In genomic region chrX:109740076-109740809, GRCh38 we compare ENCODE assay signal across 2 cellular contexts.
TF ChIP-seq lines count a peak whose summit lies in the region.

No MANE protein-coding gene starts in this region.

TF ChIP-seq in A549, 52 proteins besides CTCF, POLR2A, EP300 and RAD21 (continued from another document):
- TF ChIP-seq BCL3 (IDR thresholded peaks at IDR 0.05) (peak; percentile 95; the same call in 2 of the 3 replicates), FOSB (CRISPR knock-in tag; IDR thresholded peaks at IDR 0.05) (no peak), MAZ (IDR thresholded peaks at IDR 0.05; ENCODE audit: borderline replicate concordance, low read depth, low read length) (no peak), NR3C1 (IDR thresholded peaks at IDR 0.05) (no peak), ELK1 (IDR thresholded peaks at IDR 0.05; ENCODE audit: low read depth, low read length) (no peak), RCOR1 (IDR thresholded peaks at IDR 0.05; ENCODE audit: low read depth, low read length) (no peak), HEYL (CRISPR knock-in tag; IDR thresholded peaks at IDR 0.05) (no peak), PBX3 (IDR thresholded peaks at IDR 0.05) (no peak), CBX2 (IDR thresholded peaks at IDR 0.05; ENCODE audit: borderline replicate concordance, low read depth) (no peak), HOXB13 (CRISPR knock-in tag; IDR thresholded peaks at IDR 0.05; ENCODE audit: low read depth) (no peak), POLR2AphosphoS2 (conservative IDR thresholded peaks at IDR 0.05; ENCODE audit: low read length) (no peak), KDM5A (IDR thresholded peaks at IDR 0.05) (no peak)
TF ChIP-seq in A549: peak in this region for 10.

TF ChIP-seq in K562, 482 proteins besides CTCF, POLR2A, EP300 and RAD21 (continued from another document):
- TF ChIP-seq RNF219 (CRISPR knock-in tag; IDR thresholded peaks at IDR 0.05), result no peak
- no peak for TF ChIP-seq MYNN (IDR thresholded peaks at IDR 0.05)
- no peak for TF ChIP-seq MYNN (CRISPR knock-in tag; IDR thresholded peaks at IDR 0.05)
- no peak for TF ChIP-seq STAT6 (CRISPR knock-in tag; IDR thresholded peaks at IDR 0.05)
- no peak for TF ChIP-seq NFIX (CRISPR knock-in tag; IDR thresholded peaks at IDR 0.05; ENCODE audit: low read depth)
- TF ChIP-seq CHD4 (IDR thresholded peaks at IDR 0.05; ENCODE audit: insufficient read depth, insufficient replicate concordance, low read depth, low read length, poor library complexity, severe bottlenecking), result no peak
- no peak for TF ChIP-seq GTF2E2 (tag; IDR thresholded peaks at IDR 0.05)
- no peak for TF ChIP-seq CEBPG (CRISPR knock-in tag; IDR thresholded peaks at IDR 0.05)
- TF ChIP-seq CEBPG (tag; conservative IDR thresholded peaks at IDR 0.05 in 1 of 2, IDR thresholded peaks at IDR 0.05 in 1 of 2), result peak in 1 of 2 experiments; percentile 53; a peak in 1 of 4 replicates
- TF ChIP-seq PATZ1 (CRISPR knock-in tag; IDR thresholded peaks at IDR 0.05; ENCODE audit: borderline replicate concordance), result no peak
- no peak for TF ChIP-seq ZNF449 (CRISPR knock-in tag; IDR thresholded peaks at IDR 0.05)
- peak; percentile 54; the same call in 1 of the 2 replicates for TF ChIP-seq L3MBTL2 (IDR thresholded peaks at IDR 0.05)
- TF ChIP-seq SMARCE1 (IDR thresholded peaks at IDR 0.05), result 0 out of 2 replicates have a peak, but pooled peaks have one; percentile 10
- TF ChIP-seq SIRT6 (IDR thresholded peaks at IDR 0.05; ENCODE audit: low read depth, low read length), result no peak
- peak; percentile 66 for TF ChIP-seq CEBPB (tag; IDR thresholded peaks at IDR 0.05)
- TF ChIP-seq FOXM1 (IDR thresholded peaks at IDR 0.05; ENCODE audit: low read depth), result no peak
- no peak for TF ChIP-seq FOXM1 (CRISPR knock-in tag; IDR thresholded peaks at IDR 0.05; ENCODE audit: low read depth)
- no peak for TF ChIP-seq YBX1 (IDR thresholded peaks at IDR 0.05)
